In genomic region chr10:104259456-104259855, GRCh38 we compare ENCODE assay signal across 16 cellular contexts. TPM values are rescaled to one million over a fixed set of nuclear protein-coding genes. Genes with fewer than 3 reads are reported as not detected.
DNase-seq lines count a peak whose midpoint lies in the region; ATAC-seq and TF ChIP-seq lines count a peak whose summit lies in the region.
"Had no signal": no experiment of that assay in that cellular context is flagged by ENCODE, and none has a peak within 500 bp of the region (broad histone marks: within the 10 kb centered on the region; RNA-seq: fewer than 3 reads in every experiment).

No MANE protein-coding gene starts in this region.

- peak overlapping the region; percentile 12 for H3K27ac Mint-ChIP-seq in T-helper 2 cell treated with Interferon-gamma antibody and Interleukin-4, amounts not matched to agents 5 μg/mL and 100 μg/mL, for 36 hours
- peak overlapping the region; percentile 2 for H3K27ac Mint-ChIP-seq in activated T-helper 1 cell treated with anti-CD3 and anti-CD28 coated beads, Interleukin-12 subunit alpha, Interleukin-12 subunit beta, Interleukin-2, Interleukin-4 antibody, amounts not matched to agents 30 ng/mL and 10 ng/mL and 1 ng/mL, durations not matched to agents 14 hours and 24 hours and 36 hours
- H3K27ac Mint-ChIP-seq: endodermal cell had no signal

- H3K27me3 Mint-ChIP-seq in T-helper 2 cell treated with Interferon-gamma antibody and Interleukin-4, amounts not matched to agents 5 μg/mL and 100 μg/mL, for 36 hours (ENCODE audit: low read depth) = no peaks in the 10 kb centered on the region
- H3K27me3 Mint-ChIP-seq in activated T-helper 1 cell treated with anti-CD3 and anti-CD28 coated beads, Interleukin-12 subunit alpha, Interleukin-12 subunit beta, Interleukin-2, Interleukin-4 antibody, amounts not matched to agents 30 ng/mL and 10 ng/mL and 1 ng/mL, durations not matched to agents 14 hours and 24 hours and 36 hours (ENCODE audit: insufficient read depth) = no peaks in the 10 kb centered on the region
- H3K27me3 Mint-ChIP-seq: naive B cell had no signal

- H3K4me1 Mint-ChIP-seq in T-helper 2 cell treated with Interferon-gamma antibody and Interleukin-4, amounts not matched to agents 5 μg/mL and 100 μg/mL, for 36 hours (ENCODE audit: low read depth) = peaks cover 61% of the 10 kb centered on the region
- peaks cover 70% of the 10 kb centered on the region for H3K4me1 Mint-ChIP-seq in activated T-helper 1 cell treated with anti-CD3 and anti-CD28 coated beads, Interleukin-12 subunit alpha, Interleukin-12 subunit beta, Interleukin-2, Interleukin-4 antibody, amounts not matched to agents 30 ng/mL and 10 ng/mL and 1 ng/mL, durations not matched to agents 14 hours and 24 hours and 36 hours (ENCODE audit: low read depth)

- H3K4me1 ChIP-seq in esophagus squamous epithelium (peaks cover 14 to 82% (median 47%) of the 10 kb centered on the region in 3 donors), SJCRH30 (no peaks in the 10 kb centered on the region)

- H3K9me3 Mint-ChIP-seq in T-helper 2 cell treated with Interferon-gamma antibody and Interleukin-4, amounts not matched to agents 5 μg/mL and 100 μg/mL, for 36 hours = no peaks in the 10 kb centered on the region
- no peaks in the 10 kb centered on the region for H3K9me3 Mint-ChIP-seq in activated T-helper 1 cell treated with anti-CD3 and anti-CD28 coated beads, Interleukin-12 subunit alpha, Interleukin-12 subunit beta, Interleukin-2, Interleukin-4 antibody, amounts not matched to agents 30 ng/mL and 10 ng/mL and 1 ng/mL, durations not matched to agents 14 hours and 24 hours and 36 hours
- H3K9me3 Mint-ChIP-seq: endodermal cell, naive B cell had no signal

- H3K27ac ChIP-seq in esophagus squamous epithelium (peak overlapping the region; percentile 70 to 97 (median 80)), SJCRH30 (no peak overlapping the region)

- DNase-seq in T-helper 2 cell treated with Interferon-gamma antibody and Interleukin-4, amounts not matched to agents 5 μg/mL and 100 μg/mL, for 36 hours (ENCODE audit: low spot score) = no peak
- no peak for DNase-seq in T-helper 2 cell
- no peak for DNase-seq in activated T-helper 1 cell treated with anti-CD3 and anti-CD28 coated beads, Interleukin-12 subunit alpha, Interleukin-12 subunit beta, Interleukin-2, Interleukin-4 antibody, amounts not matched to agents 30 ng/mL and 10 ng/mL and 1 ng/mL, durations not matched to agents 14 hours and 24 hours and 36 hours (ENCODE audit: low spot score)
- no peak for DNase-seq in esophagus squamous epithelium (lab: John Stamatoyannopoulos, UW)
- peak; percentile 33 for DNase-seq in renal cortical epithelial cell (ENCODE audit: low read depth)
- DNase-seq in DMS53 treated with DMSO at 0.1 percent for 48 hours (lab: John Stamatoyannopoulos, UW; ENCODE audit: unreplicated experiment) = no peak
- no peak for DNase-seq in SJCRH30
- DNase-seq: activated CD4-positive, CD25-positive, alpha-beta regulatory T cell; activated naive CD4-positive, alpha-beta T cell treated with anti-CD3 and anti-CD28 coated beads, Interleukin-2, amount 50 U/mL, for 16 hours; DND-41; endodermal cell; MM.1S; naive B cell; NCI-H345; RPMI8226 had no signal

- no peaks in the 10 kb centered on the region for H3K9me3 ChIP-seq in esophagus squamous epithelium
- H3K9me3 ChIP-seq in SJCRH30 (replicated peaks) = no peaks in the 10 kb centered on the region

- H3K36me3 ChIP-seq in esophagus squamous epithelium (peaks cover 5 to 63% (median 9%) of the 10 kb centered on the region in 3 donors), SJCRH30 (peaks cover 3% of the 10 kb centered on the region; the same call in 1 of the 2 replicates)

- ATAC-seq in GM21423 (IDR thresholded peaks at IDR 0.05; ENCODE audit: unreplicated experiment) = no peak

- H3K27me3 ChIP-seq in esophagus squamous epithelium = no peaks in the 10 kb centered on the region
- H3K27me3 ChIP-seq in SJCRH30 = no peaks in the 10 kb centered on the region

- WGBS in esophagus squamous epithelium, 2 donors = 48 to 66% methylated on average over 3 of the region's 3 CpGs

- intact Hi-C loops in activated T-helper 1 cell treated with anti-CD3 and anti-CD28 coated beads, Interleukin-12 subunit alpha, Interleukin-12 subunit beta, Interleukin-2, Interleukin-4 antibody, amounts not matched to agents 30 ng/mL and 10 ng/mL and 1 ng/mL, durations not matched to agents 14 hours and 24 hours and 36 hours (cut with micrococcal nuclease) = loop anchor here (5.0 kb wide), 1 partner anchor 292 kb away; the partner anchor contains the start of gene SLK
- intact Hi-C loops in esophagus squamous epithelium (cut with DNase I) = no loop called here

- H3K4me3 ChIP-seq in esophagus squamous epithelium = no peak overlapping the region
- no peak overlapping the region for H3K4me3 ChIP-seq in SJCRH30

- no peak overlapping the region for H3K4me3 Mint-ChIP-seq in T-helper 2 cell treated with Interferon-gamma antibody and Interleukin-4, amounts not matched to agents 5 μg/mL and 100 μg/mL, for 36 hours
- no peak overlapping the region for H3K4me3 Mint-ChIP-seq in activated T-helper 1 cell treated with anti-CD3 and anti-CD28 coated beads, Interleukin-12 subunit alpha, Interleukin-12 subunit beta, Interleukin-2, Interleukin-4 antibody, amounts not matched to agents 30 ng/mL and 10 ng/mL and 1 ng/mL, durations not matched to agents 14 hours and 24 hours and 36 hours
- H3K4me3 Mint-ChIP-seq: endodermal cell had no signal

- no peak for TF ChIP-seq CTCF in esophagus squamous epithelium (IDR thresholded peaks at IDR 0.05)

- TF ChIP-seq POLR2A in esophagus squamous epithelium (IDR thresholded peaks at IDR 0.05) = no peak

- peaks cover 68% of the 10 kb centered on the region for H3K36me3 Mint-ChIP-seq in T-helper 2 cell treated with Interferon-gamma antibody and Interleukin-4, amounts not matched to agents 5 μg/mL and 100 μg/mL, for 36 hours (ENCODE audit: low read depth)
- H3K36me3 Mint-ChIP-seq in activated T-helper 1 cell treated with anti-CD3 and anti-CD28 coated beads, Interleukin-12 subunit alpha, Interleukin-12 subunit beta, Interleukin-2, Interleukin-4 antibody, amounts not matched to agents 30 ng/mL and 10 ng/mL and 1 ng/mL, durations not matched to agents 14 hours and 24 hours and 36 hours (ENCODE audit: low read depth) = peaks cover 52% of the 10 kb centered on the region

RNA-seq across cellular contexts. Expression of gene GSTO1, which starts 4.8 kb away (rescaled TPM):
- 125 TPM in 2 replicates for total RNA-seq in activated T-helper 1 cell treated with anti-CD3 and anti-CD28 coated beads, Interleukin-12 subunit alpha, Interleukin-12 subunit beta, Interleukin-2, Interleukin-4 antibody, amounts not matched to agents 30 ng/mL and 10 ng/mL and 1 ng/mL, durations not matched to agents 14 hours and 24 hours and 36 hours
- total RNA-seq in esophagus squamous epithelium (100 to 1,000 TPM in 1 of 4 donors, 10 to 100 TPM in 3; 43.8 to 115 (median 78.0) TPM), renal cortical epithelial cell (46.7 and 234 TPM in 2 replicates)
- 51.7 and 52.2 TPM in 2 replicates for total RNA-seq in SJCRH30 (2014; rRNA removed; shearing (Covaris generic))

RNA-seq across cellular contexts. Expression of gene GSTO2, which starts 9.5 kb away (rescaled TPM):
- total RNA-seq in activated T-helper 1 cell treated with anti-CD3 and anti-CD28 coated beads, Interleukin-12 subunit alpha, Interleukin-12 subunit beta, Interleukin-2, Interleukin-4 antibody, amounts not matched to agents 30 ng/mL and 10 ng/mL and 1 ng/mL, durations not matched to agents 14 hours and 24 hours and 36 hours = 1.1 and 1.2 TPM in 2 replicates
- total RNA-seq in esophagus squamous epithelium (10 to 100 TPM in 2 of 4 donors, 1 to 10 TPM in 2; 6.1 to 20.6 (median 13.8) TPM), renal cortical epithelial cell (8.5 and 8.9 TPM in 2 replicates)
- 0.08 TPM in 1 of 2 replicates, not detected in the other for total RNA-seq in SJCRH30 (2014; rRNA removed; shearing (Covaris generic))

RNA-seq across cellular contexts. Expression of gene CFAP43, which starts 27.3 kb away (rescaled TPM):
- total RNA-seq in activated T-helper 1 cell treated with anti-CD3 and anti-CD28 coated beads, Interleukin-12 subunit alpha, Interleukin-12 subunit beta, Interleukin-2, Interleukin-4 antibody, amounts not matched to agents 30 ng/mL and 10 ng/mL and 1 ng/mL, durations not matched to agents 14 hours and 24 hours and 36 hours = not detected in 2 replicates
- total RNA-seq in esophagus squamous epithelium (under 1 TPM in 2 of 4 donors, not detected in 2; 0.19 to 0.38 TPM), renal cortical epithelial cell (0.52 and 4.7 TPM in 2 replicates)
- not detected in 2 replicates for total RNA-seq in SJCRH30 (2014; rRNA removed; shearing (Covaris generic))
